In genomic region chr6:125741336-125741735, GRCh38 we compare ENCODE assay signal across 26 cellular contexts. TPM values are rescaled to one million over a fixed set of nuclear protein-coding genes. Genes with fewer than 3 reads are reported as not detected.
A peak's percentile ranks its signal among the peaks of the same experiment; 100 is the strongest.
DNase-seq lines count a peak whose midpoint lies in the region; ATAC-seq and TF ChIP-seq lines count a peak whose summit lies in the region.
"Had no signal": no experiment of that assay in that cellular context is flagged by ENCODE, and none has a peak within 500 bp of the region (broad histone marks: within the 10 kb centered on the region; RNA-seq: fewer than 3 reads in every experiment).

No MANE protein-coding gene starts in this region.

- H3K36me3 ChIP-seq in left ventricle myocardium inferior (no peaks in the 10 kb centered on the region), heart right ventricle (no peaks in the 10 kb centered on the region), tibial artery (no peaks in the 10 kb centered on the region)
- no peaks in the 10 kb centered on the region for H3K36me3 ChIP-seq in CD8-positive, alpha-beta memory T cell (ENCODE audit: insufficient read depth, low read length)
- H3K36me3 ChIP-seq: BLaER1, SJSA1 had no signal

- H3K4me1 Mint-ChIP-seq in CD8-positive, alpha-beta memory T cell, result peaks cover 3 to 4% (median 3%) of the 10 kb centered on the region in 3 donors

- CTCF ChIA-PET in CD8-positive, alpha-beta memory T cell (lab: Charles Lee), result no interaction called here

- H3K4me3 ChIP-seq in left ventricle myocardium inferior (no peak overlapping the region), heart right ventricle (no peak overlapping the region), dorsolateral prefrontal cortex (no peak overlapping the region), tibial artery (peak overlapping the region in 1 of 2 donors; percentile 89)
- H3K4me3 ChIP-seq in CD8-positive, alpha-beta memory T cell (ENCODE audit: low read length), result no peak overlapping the region
- H3K4me3 ChIP-seq: BLaER1, GM23338, SJSA1 had no signal

- peak overlapping the region; percentile 95 for H3K27ac ChIP-seq in left ventricle myocardium inferior (replicated peaks)
- H3K27ac ChIP-seq in heart right ventricle, result no peak overlapping the region
- peak overlapping the region in 36 of 59 donors; percentile 1 to 99 (median 95) for H3K27ac ChIP-seq in dorsolateral prefrontal cortex
- H3K27ac ChIP-seq in tibial artery, result peak overlapping the region; percentile 99
- H3K27ac ChIP-seq in CD8-positive, alpha-beta memory T cell (ENCODE audit: low read depth, low read length), result no peak overlapping the region
- H3K27ac ChIP-seq: BLaER1, SJSA1 had no signal

- H3K36me3 Mint-ChIP-seq in CD8-positive, alpha-beta memory T cell, result no peaks in the 10 kb centered on the region
- H3K36me3 Mint-ChIP-seq: CD4-positive, CD25-positive, alpha-beta regulatory T cell had no signal

- 96% methylated on average over 2 of the region's 2 CpGs for WGBS in heart right ventricle, 2 donors

- TF ChIP-seq CTCF in left ventricle myocardium inferior (IDR thresholded peaks at IDR 0.05; ENCODE audit: borderline replicate concordance) (no peak), heart right ventricle (IDR thresholded peaks at IDR 0.05) (no peak), dorsolateral prefrontal cortex (IDR thresholded peaks at IDR 0.05 in 54 of 56, conservative IDR thresholded peaks at IDR 0.05 in 2 of 56; ENCODE audit: low read depth in 1 of 56, partially characterized antibody in 56 of 56) (no peak), tibial artery (IDR thresholded peaks at IDR 0.05) (no peak)

- POLR2A ChIA-PET in CD8-positive, alpha-beta memory T cell (lab: Charles Lee), result no interaction called here

- intact Hi-C loops in left ventricle myocardium inferior (cut with micrococcal nuclease), result no loop called here
- intact Hi-C loops in heart right ventricle (cut with DNase I), result loop anchor here in 3 of 10 donors (10.0 kb wide), 2 partner anchors 157 to 297 kb away; no protein-coding TSS in a partner anchor
- intact Hi-C loops in dorsolateral prefrontal cortex (cut with DNase I), result no loop called here
- intact Hi-C loops in tibial artery (cut with DNase I; ENCODE audit: low total_unique reads), result loop anchor here (10.0 kb wide), 1 partner anchor 147 kb away; no protein-coding TSS in a partner anchor

- no peaks in the 10 kb centered on the region for H3K9me3 Mint-ChIP-seq in CD8-positive, alpha-beta memory T cell
- H3K9me3 Mint-ChIP-seq: CD4-positive, CD25-positive, alpha-beta regulatory T cell; GM23338; H9 had no signal

- no peak overlapping the region for H3K4me3 Mint-ChIP-seq in CD8-positive, alpha-beta memory T cell
- H3K4me3 Mint-ChIP-seq: CD4-positive, CD25-positive, alpha-beta regulatory T cell; GM23338; H9 had no signal

- DNase-seq in left ventricle myocardium inferior (no peak), heart right ventricle (no peak), dorsolateral prefrontal cortex (no peak), tibial artery (no peak), NCI-H2227 treated with DMSO at 0.1 percent for 48 hours (lab: John Stamatoyannopoulos, UW) (no peak), NCI-H146 (lab: John Stamatoyannopoulos, UW) (no peak)
- no peak for DNase-seq in CD8-positive, alpha-beta memory T cell
- DNase-seq: CD4-positive, CD25-positive, alpha-beta regulatory T cell; H9; MV-4-11; NCI-H1105; NCI-H1436 treated with DMSO at 0.1 percent for 48 hours; NCI-H1930; NCI-H2107; NCI-H526 treated with DMSO at 0.1 percent for 48 hours; Right ventricle myocardium superior; RPMI8226 had no signal

- no peak for ATAC-seq in heart right ventricle
- ATAC-seq in HG03565 (IDR thresholded peaks at IDR 0.05; ENCODE audit: unreplicated experiment), result peak; percentile 37
- ATAC-seq: GM23338, HepG2 had no signal

- H3K4me1 ChIP-seq in left ventricle myocardium inferior (peaks cover 36% of the 10 kb centered on the region), heart right ventricle (peaks cover 0 to 50% (median 9%) of the 10 kb centered on the region in 9 donors), tibial artery (peaks cover 0 to 51% (median 9%) of the 10 kb centered on the region in 4 donors)
- no peaks in the 10 kb centered on the region for H3K4me1 ChIP-seq in CD8-positive, alpha-beta memory T cell (ENCODE audit: insufficient read depth, low read length)
- H3K4me1 ChIP-seq: BLaER1, SJSA1 had no signal

- H3K27me3 Mint-ChIP-seq in CD8-positive, alpha-beta memory T cell, result peaks cover 30 to 51% of the 10 kb centered on the region in 2 donors

- H3K9me3 ChIP-seq in left ventricle myocardium inferior (replicated peaks), result no peaks in the 10 kb centered on the region
- H3K9me3 ChIP-seq in heart right ventricle, result no peaks in the 10 kb centered on the region
- H3K9me3 ChIP-seq in tibial artery, result no peaks in the 10 kb centered on the region
- H3K9me3 ChIP-seq in CD8-positive, alpha-beta memory T cell (ENCODE audit: low read length), result no peaks in the 10 kb centered on the region
- H3K9me3 ChIP-seq: BLaER1, SJSA1 had no signal

- H3K27me3 ChIP-seq in left ventricle myocardium inferior (ENCODE audit: low read depth) (no peaks in the 10 kb centered on the region), heart right ventricle (peaks cover 0 to 56% (median 0%) of the 10 kb centered on the region in 7 donors), dorsolateral prefrontal cortex (peaks cover 0 to 6% (median 0%) of the 10 kb centered on the region in 45 donors), tibial artery (no peaks in the 10 kb centered on the region)
- peaks cover 7% of the 10 kb centered on the region for H3K27me3 ChIP-seq in CD8-positive, alpha-beta memory T cell (ENCODE audit: insufficient read depth, low read length, poor library complexity, severe bottlenecking)

- no peak overlapping the region for H3K27ac Mint-ChIP-seq in CD8-positive, alpha-beta memory T cell
- H3K27ac Mint-ChIP-seq: CD4-positive, CD25-positive, alpha-beta regulatory T cell; GM23338; H9 had no signal

RNA-seq across cellular contexts. Expression of gene HEY2, which starts 8.1 kb away (rescaled TPM):
- total RNA-seq in left ventricle myocardium inferior (25.6 TPM), heart right ventricle (10 to 100 TPM; 12.4 to 75.1 (median 36.2) TPM), dorsolateral prefrontal cortex (10 to 100 TPM in 16 of 120 experiments, 1 to 10 TPM in 104; 3.3 to 16.5 (median 7.2) TPM)
- polyA plus RNA-seq in heart right ventricle, result 10 to 100 TPM; 14.1 to 28.6 TPM
- under 1 TPM; 0.09 TPM for total RNA-seq in CD8-positive, alpha-beta memory T cell
- 0.20 TPM for polyA plus RNA-seq in CD8-positive, alpha-beta memory T cell
- total RNA-seq: CD4-positive, CD25-positive, alpha-beta regulatory T cell; LHCN-M2; MCF 10A; NCI-H460 had no signal
- polyA plus RNA-seq: AG04450 had no signal

RNA-seq across cellular contexts. Expression of gene NCOA7, which starts 49.4 kb away (rescaled TPM):
- total RNA-seq in left ventricle myocardium inferior (10.3 TPM), heart right ventricle (10 to 100 TPM in 7 of 10 donors, 1 to 10 TPM in 3; 6.2 to 21.3 (median 11.1) TPM), dorsolateral prefrontal cortex (100 to 1,000 TPM in 118 of 120 experiments, 10 to 100 TPM in 2; 63.5 to 252 (median 193) TPM)
- polyA plus RNA-seq in heart right ventricle, result 10 to 100 TPM in 1 of 2 donors, 1 to 10 TPM in 1; 4.2 to 10.2 TPM
- 10 to 100 TPM; 54.7 to 62.5 TPM for total RNA-seq in CD8-positive, alpha-beta memory T cell
- 38.3 TPM for polyA plus RNA-seq in CD8-positive, alpha-beta memory T cell

Comparison
In these comparisons a context has a peak if more than half of its experiments do, and no peak if none do; other contexts are left out.
1. H3K27ac ChIP-seq: peak in left ventricle myocardium inferior (single experiment), dorsolateral prefrontal cortex (36 of 59) and tibial artery (2 of 2); none in heart right ventricle (0 of 10) and CD8-positive, alpha-beta memory T cell (single experiment).